17 cellular contexts compared by ENCODE assay signal in genomic region chr20:48862279-48862678, GRCh38.
"Had no signal": no experiment of that assay in that cellular context is flagged by ENCODE, and none has a peak within 500 bp of the region (broad histone marks: within the 10 kb centered on the region; RNA-seq: fewer than 3 reads in every experiment).

No MANE protein-coding gene starts in this region.

- H3K27ac ChIP-seq: epithelial cell of prostate, esophagus muscularis mucosa, gastrocnemius medialis, heart right ventricle, ovary, right atrium auricular region, suprapubic skin, tibial artery, upper lobe of left lung, uterus had no signal

- H3K27me3 ChIP-seq: esophagus muscularis mucosa, gastrocnemius medialis, heart right ventricle, ovary, right atrium auricular region, tibial artery, upper lobe of left lung, uterus had no signal

- H3K36me3 ChIP-seq: esophagus muscularis mucosa, gastrocnemius medialis, heart right ventricle, ovary, right atrium auricular region, suprapubic skin, tibial artery, upper lobe of left lung, uterus had no signal

- H3K9me3 ChIP-seq: esophagus muscularis mucosa, gastrocnemius medialis, heart right ventricle, ovary, right atrium auricular region, suprapubic skin, tibial artery, upper lobe of left lung, uterus had no signal

- H3K4me2 ChIP-seq: smooth muscle cell had no signal

- DNase-seq: effector memory CD8-positive, alpha-beta T cell; gastrocnemius medialis; heart right ventricle; islet precursor cell; natural killer cell; ovary; stimulated activated CD4-positive, alpha-beta T cell treated with anti-CD3 and anti-CD28 coated beads, Interleukin-2, amount 100 ng/mL, for 48 hours; stimulated activated naive CD4-positive, alpha-beta T cell treated with Interleukin-2 at 50 U/mL for 16 hours; tibial artery; upper lobe of left lung; uterus had no signal

- H3K4me3 ChIP-seq: esophagus muscularis mucosa, gastrocnemius medialis, heart right ventricle, ovary, right atrium auricular region, smooth muscle cell, suprapubic skin, tibial artery, upper lobe of left lung, uterus had no signal

- ATAC-seq: effector memory CD8-positive, alpha-beta T cell; gastrocnemius medialis; heart right ventricle; left lobe of liver had no signal

- H3K4me1 ChIP-seq: right atrium auricular region, suprapubic skin, tibial artery, uterus had no signal
